Comparison of ENCODE assay signal across 10 cellular contexts in genomic region chr13:51731759-51732158, GRCh38.
DNase-seq lines count a peak whose midpoint lies in the region; ATAC-seq and TF ChIP-seq lines count a peak whose summit lies in the region.
"Had no signal": no experiment of that assay in that cellular context is flagged by ENCODE, and none has a peak within 500 bp of the region (broad histone marks: within the 10 kb centered on the region; RNA-seq: fewer than 3 reads in every experiment).

No MANE protein-coding gene starts in this region.

- TF ChIP-seq CTCF in RWPE2 (IDR thresholded peaks at IDR 0.05; ENCODE audit: poor library complexity, severe bottlenecking) (peak; percentile 34), fibroblast of the aortic adventitia (IDR thresholded peaks at IDR 0.05; ENCODE audit: insufficient read depth, low read length) (peak; percentile 63)

- H3K27me3 ChIP-seq in RWPE2 (ENCODE audit: insufficient read depth, poor library complexity, severe bottlenecking) = no peaks in the 10 kb centered on the region

- no peak overlapping the region for H3K4me3 ChIP-seq in RWPE2 (ENCODE audit: severe bottlenecking)
- no peak overlapping the region for H3K4me3 ChIP-seq in fibroblast of the aortic adventitia (ENCODE audit: low read depth, low read length)

- peak overlapping the region; percentile 71 for H3K27ac ChIP-seq in RWPE2 (ENCODE audit: poor library complexity, severe bottlenecking)

- ATAC-seq in RWPE2 (ENCODE audit: low read depth) (no peak), GM18505 (IDR thresholded peaks at IDR 0.05; ENCODE audit: unreplicated experiment) (no peak), HG03108 (IDR thresholded peaks at IDR 0.05; ENCODE audit: unreplicated experiment) (no peak)

- H3K36me3 ChIP-seq in RWPE2 (ENCODE audit: low read depth) = peaks cover 69% of the 10 kb centered on the region

- H3K9me3 ChIP-seq in RWPE2 (ENCODE audit: severe bottlenecking) = no peaks in the 10 kb centered on the region

- H3K4me1 ChIP-seq in RWPE2 (ENCODE audit: insufficient read depth, poor library complexity, severe bottlenecking) = peaks cover 38% of the 10 kb centered on the region

- peak; percentile 24 for DNase-seq in DMS53 (lab: John Stamatoyannopoulos, UW)
- no peak for DNase-seq in RWPE2 (ENCODE audit: low spot score)
- DNase-seq in fibroblast of the aortic adventitia (ENCODE audit: low read depth) = peak; percentile 87
- DNase-seq in pons (ENCODE audit: low spot score) = peak; percentile 78
- DNase-seq in NCI-H1694 treated with DMSO at 0.1 percent for 48 hours (lab: John Stamatoyannopoulos, UW) = no peak
- no peak for DNase-seq in erythroblast (lab: John Stamatoyannopoulos, UW)
- DNase-seq: central memory CD4-positive, alpha-beta T cell; NCI-H1105 treated with DMSO at 0.1 percent for 48 hours had no signal

- no peak for TF ChIP-seq POLR2A in erythroblast (IDR thresholded peaks at IDR 0.05; ENCODE audit: low read length)
- no peak for TF ChIP-seq POLR2A in GM18505 (IDR thresholded peaks at IDR 0.05; ENCODE audit: borderline replicate concordance, extremely low read depth, insufficient read depth, insufficient read length)

Comparison
In these comparisons a context has a peak if more than half of its experiments do, and no peak if none do; other contexts are left out.
1. DNase-seq: peak in DMS53 (single experiment), fibroblast of the aortic adventitia (single experiment) and pons (single experiment); none in RWPE2 (single experiment), NCI-H1694 treated with DMSO at 0.1 percent for 48 hours (single experiment) and erythroblast (0 of 2).